18 cellular contexts compared by ENCODE assay signal in the genomic region with DNA sequence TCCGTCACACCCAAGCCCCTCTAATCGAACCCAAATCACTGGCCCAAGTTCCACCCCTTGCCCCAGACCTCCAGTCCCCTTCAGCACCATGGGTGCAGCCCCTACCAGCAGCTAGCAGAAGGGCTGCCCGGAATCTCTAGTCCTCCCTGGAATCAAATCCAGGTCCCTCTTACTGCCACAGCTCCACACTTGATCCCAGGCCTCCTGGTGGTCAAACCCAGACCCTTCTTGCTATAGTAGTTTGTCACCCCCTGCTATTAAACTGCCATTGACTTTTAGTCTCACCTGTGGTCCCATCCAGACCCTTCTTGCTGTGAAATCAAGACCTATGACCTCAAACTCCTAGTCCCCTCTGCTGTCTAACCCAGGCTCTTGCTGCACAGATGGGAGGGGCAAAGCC. TPM values are rescaled to one million over a fixed set of nuclear protein-coding genes. Genes with fewer than 3 reads are reported as not detected.
DNase-seq lines count a peak whose midpoint lies in the region; ATAC-seq and TF ChIP-seq lines count a peak whose summit lies in the region.
"Had no signal": no experiment of that assay in that cellular context is flagged by ENCODE, and none has a peak within 500 bp of the region (broad histone marks: within the 10 kb centered on the region; RNA-seq: fewer than 3 reads in every experiment).

No MANE protein-coding gene starts in this region.

- peaks cover 2% of the 10 kb centered on the region for H3K4me1 Mint-ChIP-seq in endodermal cell
- H3K4me1 Mint-ChIP-seq in type B pancreatic cell (ENCODE audit: unreplicated experiment) = no peaks in the 10 kb centered on the region

- 82 to 100% methylated on average over 1 to 3 of the region's 3 CpGs for WGBS in endodermal cell (ENCODE audit: insufficient coverage in 1 of 2, insufficient read length in 1 of 2), 2 experiments

- H3K36me3 ChIP-seq in endodermal cell (ENCODE audit: control insufficient read depth, insufficient read depth, low read length) = peaks cover 4% of the 10 kb centered on the region

- intact Hi-C loops in Right ventricle myocardium inferior (cut with DNase I) (no loop called here), cardiac septum (cut with DNase I) (no loop called here)

- TF ChIP-seq CTCF in endodermal cell (conservative IDR thresholded peaks at IDR 0.05) (peak; percentile 72), type B pancreatic cell (conservative IDR thresholded peaks at IDR 0.05) (peak; percentile 38)

- H3K27ac Mint-ChIP-seq in endodermal cell = peak overlapping the region; percentile 55
- no peak overlapping the region for H3K27ac Mint-ChIP-seq in type B pancreatic cell
- H3K27ac Mint-ChIP-seq: CD4-positive, alpha-beta T cell had no signal

- no peaks in the 10 kb centered on the region for H3K4me1 ChIP-seq in endodermal cell (ENCODE audit: control insufficient read depth, insufficient read depth, low read length)
- H3K4me1 ChIP-seq: body of pancreas, left lung, transverse colon had no signal

- H3K9me3 ChIP-seq in endodermal cell (ENCODE audit: control insufficient read depth, low read length) = no peaks in the 10 kb centered on the region
- H3K9me3 ChIP-seq: body of pancreas, left lung, transverse colon had no signal

- H3K27me3 Mint-ChIP-seq in endodermal cell (ENCODE audit: insufficient read depth) (peaks cover 2% of the 10 kb centered on the region), type B pancreatic cell (no peaks in the 10 kb centered on the region)
- H3K27me3 Mint-ChIP-seq: CD4-positive, alpha-beta T cell had no signal

- no peak overlapping the region for H3K4me3 ChIP-seq in endodermal cell (ENCODE audit: low read length)
- H3K4me3 ChIP-seq: body of pancreas, left lung, transverse colon had no signal

- DNase-seq in Right ventricle myocardium inferior (ENCODE audit: missing footprints) = peak; percentile 11
- DNase-seq in cardiac septum (ENCODE audit: low spot score) = no peak
- peak; percentile 72 for DNase-seq in endodermal cell
- no peak for DNase-seq in type B pancreatic cell (ENCODE audit: extremely low spot score, unreplicated experiment)
- no peak for DNase-seq in globus pallidus (ENCODE audit: low spot score)
- no peak for DNase-seq in stimulated activated CD4-positive, alpha-beta T cell treated with anti-CD3 and anti-CD28 coated beads, Interleukin-15, amount 100 ng/mL, for 24 hours
- DNase-seq: activated CD8-positive, alpha-beta memory T cell treated with anti-CD3 and anti-CD28 coated beads, Interleukin-2, amount 50 U/mL, for 4 hours; activated naive CD4-positive, alpha-beta T cell treated with Interleukin-2 at 50 U/mL for 16 hours; body of pancreas; CD4-positive, alpha-beta T cell; Karpas-422; left lung; NK-92 treated with Interleukin-12 subunit alpha and Interleukin-12 subunit beta, amount 100 ng/mL, for 24 hours; small intestine; stimulated activated naive CD4-positive, alpha-beta T cell; T-helper 2 cell; transverse colon had no signal

- no peaks in the 10 kb centered on the region for H3K9me3 Mint-ChIP-seq in endodermal cell
- no peaks in the 10 kb centered on the region for H3K9me3 Mint-ChIP-seq in type B pancreatic cell
- H3K9me3 Mint-ChIP-seq: CD4-positive, alpha-beta T cell had no signal

- H3K27ac ChIP-seq in endodermal cell (ENCODE audit: low read depth, low read length) = no peak overlapping the region
- H3K27ac ChIP-seq: body of pancreas, left lung, transverse colon had no signal

- H3K36me3 Mint-ChIP-seq in endodermal cell (ENCODE audit: low read depth) = peaks cover 14% of the 10 kb centered on the region
- no peaks in the 10 kb centered on the region for H3K36me3 Mint-ChIP-seq in type B pancreatic cell

- no peak overlapping the region for H3K9ac ChIP-seq in endodermal cell (ENCODE audit: extremely low read depth, low read length, poor library complexity, severe bottlenecking)

- ATAC-seq in Right ventricle myocardium inferior = no peak
- ATAC-seq: body of pancreas, left lung had no signal

- H3K27me3 ChIP-seq in endodermal cell (ENCODE audit: control insufficient read depth, insufficient read depth, low read length, poor library complexity, severe bottlenecking) = no peaks in the 10 kb centered on the region
- H3K27me3 ChIP-seq: body of pancreas, left lung, transverse colon had no signal

- no peak overlapping the region for H3K4me3 Mint-ChIP-seq in endodermal cell
- no peak overlapping the region for H3K4me3 Mint-ChIP-seq in type B pancreatic cell
- H3K4me3 Mint-ChIP-seq: CD4-positive, alpha-beta T cell had no signal

RNA-seq across cellular contexts. Expression of a gene that starts 8.7 kb away (rescaled TPM):
- not detected for total RNA-seq in Right ventricle myocardium inferior
- 0.08 TPM for total RNA-seq in cardiac septum
- under 1 TPM in 1 of 2 donors, not detected in 1; 0.31 TPM for total RNA-seq in endodermal cell
- polyA plus RNA-seq in endodermal cell (2013, experiment 1 of 2) = 0.14 TPM
- polyA plus RNA-seq in endodermal cell (2013, experiment 2 of 2) = 0.29 TPM
- 0.12 TPM in 1 of 2 replicates, not detected in the other for total RNA-seq in type B pancreatic cell (ENCODE audit: low replicate concordance)
- total RNA-seq: A172, body of pancreas had no signal

RNA-seq across cellular contexts. Expression of a gene that starts 31.9 kb away (rescaled TPM):
- 3.5 TPM for total RNA-seq in Right ventricle myocardium inferior
- total RNA-seq in cardiac septum = 3.5 TPM
- 1 to 10 TPM; 3.3 to 6.4 TPM for total RNA-seq in endodermal cell
- polyA plus RNA-seq in endodermal cell (2013, experiment 1 of 2) = 4.4 TPM
- 3.6 TPM for polyA plus RNA-seq in endodermal cell (2013, experiment 2 of 2)
- total RNA-seq in type B pancreatic cell (ENCODE audit: low replicate concordance) = 1.2 and 11.7 TPM in 2 replicates

RNA-seq across cellular contexts. Expression of a gene that starts 32.8 kb away (rescaled TPM):
- total RNA-seq in Right ventricle myocardium inferior = 169 TPM
- 163 TPM for total RNA-seq in cardiac septum
- total RNA-seq in endodermal cell = 100 to 1,000 TPM; 177 to 240 TPM
- 271 TPM for polyA plus RNA-seq in endodermal cell (2013, experiment 1 of 2)
- 260 TPM for polyA plus RNA-seq in endodermal cell (2013, experiment 2 of 2)
- total RNA-seq in type B pancreatic cell (ENCODE audit: low replicate concordance) = 234 and 244 TPM in 2 replicates

RNA-seq across cellular contexts. Expression of a gene that starts 33.1 kb away (rescaled TPM):
- total RNA-seq in Right ventricle myocardium inferior (222 TPM), cardiac septum (135 TPM), endodermal cell (10 to 100 TPM; 15.6 to 18.1 TPM), type B pancreatic cell (ENCODE audit: low replicate concordance) (15.3 and 18.6 TPM in 2 replicates)
- polyA plus RNA-seq in endodermal cell (2013, experiment 1 of 2) = 13.5 TPM
- 12.8 TPM for polyA plus RNA-seq in endodermal cell (2013, experiment 2 of 2)

RNA-seq across cellular contexts. Expression of a gene that starts 44.5 kb away (rescaled TPM):
- 12.0 TPM for total RNA-seq in Right ventricle myocardium inferior
- total RNA-seq in cardiac septum = 16.7 TPM
- 1 to 10 TPM; 4.0 to 4.5 TPM for total RNA-seq in endodermal cell
- polyA plus RNA-seq in endodermal cell (2013, experiment 1 of 2) = 3.9 TPM
- 4.5 TPM for polyA plus RNA-seq in endodermal cell (2013, experiment 2 of 2)
- total RNA-seq in type B pancreatic cell (ENCODE audit: low replicate concordance) = 9.2 and 14.4 TPM in 2 replicates

Comparison
In these comparisons a context has a peak if more than half of its experiments do, and no peak if none do; other contexts are left out.
1. DNase-seq: peak in Right ventricle myocardium inferior (single experiment) and endodermal cell (single experiment); none in cardiac septum (single experiment), type B pancreatic cell (single experiment), globus pallidus (single experiment) and stimulated activated CD4-positive, alpha-beta T cell treated with anti-CD3 and anti-CD28 coated beads, Interleukin-15, amount 100 ng/mL, for 24 hours (single experiment).